9 cellular contexts compared by ENCODE assay signal in genomic region chr6:5302995-5303622, GRCh38. TPM values are rescaled to one million over a fixed set of nuclear protein-coding genes. Genes with fewer than 3 reads are reported as not detected.
DNase-seq lines count a peak whose midpoint lies in the region; ATAC-seq, FAIRE-seq and TF ChIP-seq lines count a peak whose summit lies in the region.
"Had no signal": no experiment of that assay in that cellular context is flagged by ENCODE, and none has a peak within 500 bp of the region (broad histone marks: within the 10 kb centered on the region; RNA-seq: fewer than 3 reads in every experiment).

No MANE protein-coding gene starts in this region.

- peaks cover 71% of the 10 kb centered on the region for H3K79me2 ChIP-seq in mammary epithelial cell (ENCODE audit: insufficient read depth, low read length)

- FAIRE-seq in H54 (lab: Jason Lieb, UNC), result no peak

- peak; percentile 31 for DNase-seq in Caki2 (ENCODE audit: low read depth)
- peak; percentile 35 for DNase-seq in T-helper 9 cell
- DNase-seq in mammary epithelial cell, result peak; percentile 77
- DNase-seq in lower lobe of right lung, result peak; percentile 56
- peak; percentile 62 for DNase-seq in stimulated activated naive CD4-positive, alpha-beta T cell treated with Interleukin-2 at 50 U/mL for 16 hours (lab: John Stamatoyannopoulos, UW)
- DNase-seq in H54 (ENCODE audit: insufficient read length, low spot score), result no peak

- intact Hi-C loops in mammary epithelial cell (cut with micrococcal nuclease), result loop anchor here (1.0 kb wide), 6 partner anchors 42 to 990 kb away; partner anchors contain the start of gene FARS2
- intact Hi-C loops in lower lobe of right lung (cut with DNase I), result no loop called here

- H3K4me1 ChIP-seq in mammary epithelial cell (ENCODE audit: insufficient read depth, low read length), result peaks cover 10% of the 10 kb centered on the region
- peaks cover 7% of the 10 kb centered on the region for H3K4me1 ChIP-seq in lower lobe of right lung

- dilution Hi-C loops in mammary epithelial cell (cut with HindIII; ENCODE audit: low sequenced_read_pairs), result no loop called here

- H3K4me3 ChIP-seq in mammary epithelial cell (replicated peaks in 1 of 3; ENCODE audit: insufficient read depth in 1 of 3, low read depth in 2 of 3, low read length in 3 of 3) (no peak overlapping the region), lower lobe of right lung (no peak overlapping the region)

- ATAC-seq in GM19452 (IDR thresholded peaks at IDR 0.05; ENCODE audit: unreplicated experiment) (peak; percentile 65), HG03520 (IDR thresholded peaks at IDR 0.05; ENCODE audit: unreplicated experiment) (peak; percentile 70), lower lobe of right lung (peak; percentile 88 to 94)

- no peak for TF ChIP-seq POLR2A in H54 (IDR thresholded peaks at IDR 0.05; ENCODE audit: low read depth, low read length)

- H3K27me3 ChIP-seq in mammary epithelial cell (ENCODE audit: insufficient read depth, low read length), result no peaks in the 10 kb centered on the region
- H3K27me3 ChIP-seq in lower lobe of right lung (ENCODE audit: low read depth), result no peaks in the 10 kb centered on the region

- no peak overlapping the region for H3K27ac ChIP-seq in mammary epithelial cell (ENCODE audit: insufficient read depth, low read depth, low read length)
- no peak overlapping the region for H3K27ac ChIP-seq in lower lobe of right lung
- H3K27ac ChIP-seq: KMS-11 had no signal

- peak overlapping the region; percentile 30 for H3K9ac ChIP-seq in mammary epithelial cell (ENCODE audit: insufficient read depth, low read length)
- H3K9ac ChIP-seq: KMS-11 had no signal

- H3K9me3 ChIP-seq in mammary epithelial cell (replicated peaks; ENCODE audit: insufficient read depth, low read length) (no peaks in the 10 kb centered on the region), lower lobe of right lung (no peaks in the 10 kb centered on the region)

- WGBS in mammary epithelial cell (ENCODE audit: low coverage, missing lambda C conversion rate), result 2% methylated on average over 5 of the region's 10 CpGs

- H3K36me3 ChIP-seq in mammary epithelial cell (ENCODE audit: insufficient read depth, low read length) (no peaks in the 10 kb centered on the region), lower lobe of right lung (no peaks in the 10 kb centered on the region)

- TF ChIP-seq CTCF in mammary epithelial cell (conservative IDR thresholded peaks at IDR 0.05 in 1 of 2, IDR thresholded peaks at IDR 0.05 in 1 of 2; ENCODE audit: extremely low read depth in 1 of 2, insufficient read depth in 1 of 2, low read depth in 1 of 2, low read length in 2 of 2), result peak; percentile 87 to 93
- peak; percentile 47 for TF ChIP-seq CTCF in lower lobe of right lung (IDR thresholded peaks at IDR 0.05)

- in situ Hi-C loops in Caki2 (cut with HindIII; ENCODE audit: low pct_unique_long_range_greater_than_20kb, low sequenced_read_pairs) (no loop called here), mammary epithelial cell (cut with MboI; ENCODE audit: low sequenced_read_pairs in 2 of 2) (no loop called here)

- peak overlapping the region; percentile 70 for H2AFZ ChIP-seq in mammary epithelial cell (ENCODE audit: low read depth, low read length)

- CTCF ChIA-PET in mammary epithelial cell (lab: Charles Lee; ENCODE audit: low non-redundant PET), result interaction anchor here (0.5 to 1.3 kb wide), 6 partner anchors 50 to 610 kb away, joined by 3 to 13 read pairs (median 6); no protein-coding TSS in a partner anchor

- H3K4me2 ChIP-seq in mammary epithelial cell (ENCODE audit: insufficient read depth, low read depth, low read length), result peak overlapping the region; percentile 49
- H3K4me2 ChIP-seq: KMS-11 had no signal

- BruUV-seq in mammary epithelial cell (replicated peaks; lab: Mats Ljungman, UMichigan), result no TSS peak

- H4K20me1 ChIP-seq in mammary epithelial cell (ENCODE audit: insufficient read depth, low read length), result no peaks in the 10 kb centered on the region

RNA-seq across cellular contexts. Expression of gene FARS2, which starts 41.8 kb away (rescaled TPM):
- total RNA-seq in Caki2 (2014; rRNA removed; shearing (Covaris generic); ENCODE audit: low replicate concordance), result 21.0 and 24.0 TPM in 2 replicates
- total RNA-seq in mammary epithelial cell (10 to 100 TPM; 18.0 to 32.2 TPM), lower lobe of right lung (17.0 TPM)
- polyA plus RNA-seq in mammary epithelial cell, result 21.8 TPM
- polyA minus RNA-seq in mammary epithelial cell, result 75.5 TPM

RNA-seq across cellular contexts. Expression of gene LYRM4, which starts 42.4 kb away (rescaled TPM):
- total RNA-seq in Caki2 (2014; rRNA removed; shearing (Covaris generic); ENCODE audit: low replicate concordance), result 39.1 and 42.3 TPM in 2 replicates
- total RNA-seq in mammary epithelial cell (10 to 100 TPM; 13.7 to 42.3 TPM), lower lobe of right lung (22.4 TPM)
- 35.1 TPM for polyA plus RNA-seq in mammary epithelial cell
- 23.7 TPM for polyA minus RNA-seq in mammary epithelial cell
